In the genomic region with DNA sequence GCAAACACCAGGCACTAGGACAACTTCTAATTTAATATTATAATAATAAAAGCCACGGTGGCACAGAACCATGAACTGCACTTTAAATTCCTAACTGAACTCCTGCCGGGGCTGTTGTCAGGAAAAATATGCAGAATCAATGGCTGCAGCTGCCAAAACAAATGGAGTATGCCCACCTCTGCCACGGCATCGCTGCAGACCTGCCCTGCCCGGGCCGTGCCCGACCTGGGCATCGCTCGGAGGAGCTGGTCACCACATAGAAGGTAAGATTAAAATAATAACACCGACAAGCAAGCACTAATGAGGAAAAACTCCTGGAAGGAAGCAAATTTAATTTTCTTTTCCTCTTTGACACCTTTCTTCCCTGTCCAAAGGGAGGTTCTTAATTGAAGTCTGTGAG, we compare ENCODE assay signal across 12 cellular contexts.
"Had no signal": no experiment of that assay in that cellular context is flagged by ENCODE, and none has a peak within 500 bp of the region (broad histone marks: within the 10 kb centered on the region; RNA-seq: fewer than 3 reads in every experiment).

No MANE protein-coding gene starts in this region.

- H3K27ac ChIP-seq: esophagus squamous epithelium had no signal

- H3K9me3 Mint-ChIP-seq: activated CD4-positive, alpha-beta memory T cell treated with anti-CD3 and anti-CD28 coated beads for 36 hours; activated naive CD8-positive, alpha-beta T cell treated with anti-CD3 and anti-CD28 coated beads, Interleukin-2, amount 10 ng/mL, durations not matched to agents 7 days and 5 days; nephron; T-helper 2 cell treated with Interferon-gamma antibody and Interleukin-4, amounts not matched to agents 5 μg/mL and 100 μg/mL, for 36 hours had no signal

- H3K4me1 Mint-ChIP-seq: activated naive CD8-positive, alpha-beta T cell treated with anti-CD3 and anti-CD28 coated beads, Interleukin-2, amount 10 ng/mL, durations not matched to agents 7 days and 5 days had no signal

- H3K27me3 Mint-ChIP-seq: activated CD4-positive, alpha-beta memory T cell treated with anti-CD3 and anti-CD28 coated beads for 36 hours; activated naive CD8-positive, alpha-beta T cell treated with anti-CD3 and anti-CD28 coated beads, Interleukin-2, amount 10 ng/mL, durations not matched to agents 7 days and 5 days had no signal

- H3K36me3 Mint-ChIP-seq: activated CD4-positive, alpha-beta memory T cell treated with anti-CD3 and anti-CD28 coated beads for 36 hours; activated naive CD8-positive, alpha-beta T cell treated with anti-CD3 and anti-CD28 coated beads, Interleukin-2, amount 10 ng/mL, durations not matched to agents 7 days and 5 days had no signal

- H3K27me3 ChIP-seq: esophagus squamous epithelium had no signal

- H3K27ac Mint-ChIP-seq: activated CD4-positive, alpha-beta memory T cell treated with anti-CD3 and anti-CD28 coated beads for 36 hours; activated naive CD8-positive, alpha-beta T cell treated with anti-CD3 and anti-CD28 coated beads, Interleukin-2, amount 10 ng/mL, durations not matched to agents 7 days and 5 days; T-helper 2 cell treated with Interferon-gamma antibody and Interleukin-4, amounts not matched to agents 5 μg/mL and 100 μg/mL, for 36 hours had no signal

- H3K9me3 ChIP-seq: esophagus squamous epithelium had no signal

- H3K4me3 ChIP-seq: esophagus squamous epithelium had no signal

- H3K4me3 Mint-ChIP-seq: activated CD4-positive, alpha-beta memory T cell treated with anti-CD3 and anti-CD28 coated beads for 36 hours; activated naive CD8-positive, alpha-beta T cell treated with anti-CD3 and anti-CD28 coated beads, Interleukin-2, amount 10 ng/mL, durations not matched to agents 7 days and 5 days; nephron; T-helper 2 cell treated with Interferon-gamma antibody and Interleukin-4, amounts not matched to agents 5 μg/mL and 100 μg/mL, for 36 hours had no signal

- DNase-seq: activated CD4-positive, alpha-beta memory T cell treated with anti-CD3 and anti-CD28 coated beads for 36 hours; activated CD4-positive, CD25-positive, alpha-beta regulatory T cell treated with anti-CD3 and anti-CD28 coated beads, Interleukin-2, amount 50 U/mL, for 72 hours; activated gamma-delta T cell; activated naive CD8-positive, alpha-beta T cell treated with anti-CD3 and anti-CD28 coated beads, Interleukin-2, amount 10 ng/mL, durations not matched to agents 7 days and 5 days; activated T-cell treated with anti-CD3 and anti-CD28 coated beads, Interleukin-2, amount 50 U/mL, for 48 hours; esophagus squamous epithelium; foreskin fibroblast; mesenchymal stem cell; stimulated activated CD4-positive, alpha-beta T cell treated with anti-CD3 and anti-CD28 coated beads, Interleukin-12 subunit alpha, Interleukin-12 subunit beta, amount 100 ng/mL, for 4 hours; stimulated activated naive CD4-positive, alpha-beta T cell treated with Interleukin-2 at 50 U/mL for 16 hours had no signal
